Comparison of ENCODE assay signal across 34 cellular contexts in the genomic region with DNA sequence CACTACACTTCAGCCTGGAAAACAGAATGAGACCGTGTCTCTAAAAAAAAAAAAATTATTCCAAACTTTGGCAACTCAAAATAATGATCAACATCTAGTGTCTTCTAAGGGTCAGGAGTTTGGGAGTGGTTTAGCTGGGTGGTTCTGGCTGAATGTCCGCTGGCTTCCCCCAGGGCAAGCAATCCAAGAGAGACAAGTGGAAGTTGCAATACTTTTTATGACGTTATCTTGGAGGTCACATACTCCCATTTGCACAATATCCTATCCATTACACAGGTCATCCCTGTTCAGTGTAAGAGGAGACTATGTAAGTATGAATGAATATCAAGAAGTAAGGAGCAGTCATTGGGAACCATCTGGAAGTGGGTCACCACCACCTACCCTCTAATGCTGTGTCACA. TPM values are rescaled to one million over a fixed set of nuclear protein-coding genes. Genes with fewer than 3 reads are reported as not detected.
"Had no signal": no experiment of that assay in that cellular context is flagged by ENCODE, and none has a peak within 500 bp of the region (broad histone marks: within the 10 kb centered on the region; RNA-seq: fewer than 3 reads in every experiment).

No MANE protein-coding gene starts in this region.

- H3K36me3 ChIP-seq: ascending aorta, cardiac muscle cell, WERI-Rb-1 had no signal

- H3K9me3 ChIP-seq: ascending aorta had no signal

- ATAC-seq: activated CD4-positive, alpha-beta T cell treated with anti-CD3 and anti-CD28 coated beads for 36 hours; activated CD4-positive, CD25-positive, alpha-beta regulatory T cell treated with anti-CD3 and anti-CD28 coated beads, Interleukin-2, amount 50 U/mL, for 24 hours; activated CD8-positive, alpha-beta memory T cell treated with anti-CD3 and anti-CD28 coated beads, Interleukin-2, amount 10 ng/mL, durations not matched to agents 7 days and 5 days; activated CD8-positive, alpha-beta T cell treated with anti-CD3 and anti-CD28 coated beads, Interleukin-2, amount 10 ng/mL, durations not matched to agents 7 days and 5 days; activated naive CD8-positive, alpha-beta T cell treated with anti-CD3 and anti-CD28 coated beads, Interleukin-2, amount 50 U/mL, for 24 hours; WTC11 had no signal

- H3K27me3 ChIP-seq: ascending aorta had no signal

- H3K4me1 ChIP-seq: ascending aorta had no signal

- H3K4me3 ChIP-seq: ascending aorta, cardiac muscle cell had no signal

- DNase-seq: activated CD4-positive, alpha-beta memory T cell treated with anti-CD3 and anti-CD28 coated beads, Interleukin-2, amount 10 ng/mL, durations not matched to agents 7 days and 5 days; activated CD4-positive, alpha-beta T cell treated with anti-CD3 and anti-CD28 coated beads for 1 hour; activated CD4-positive, alpha-beta T cell treated with anti-CD3 and anti-CD28 coated beads for 36 hours; activated CD4-positive, alpha-beta T cell treated with anti-CD3 and anti-CD28 coated beads for 48 hours; activated CD4-positive, alpha-beta T cell treated with anti-CD3 and anti-CD28 coated beads, Interleukin-2, amount 10 ng/mL, durations not matched to agents 7 days and 5 days; activated CD4-positive, alpha-beta T cell treated with anti-CD3 and anti-CD28 coated beads, Interleukin-2, amount 50 U/mL, for 48 hours; activated CD4-positive, CD25-positive, alpha-beta regulatory T cell; activated CD8-positive, alpha-beta memory T cell treated with anti-CD3 and anti-CD28 coated beads for 24 hours; activated CD8-positive, alpha-beta memory T cell treated with anti-CD3 and anti-CD28 coated beads, Interleukin-2, amount 10 ng/mL, durations not matched to agents 7 days and 5 days; activated CD8-positive, alpha-beta memory T cell treated with anti-CD3 and anti-CD28 coated beads, Interleukin-2, amount 50 U/mL, for 48 hours; activated CD8-positive, alpha-beta T cell treated with anti-CD3 and anti-CD28 coated beads, Interleukin-2, amount 10 ng/mL, durations not matched to agents 7 days and 5 days; activated effector memory CD4-positive, alpha-beta T cell treated with Interleukin-2 at 50 U/mL for 16 hours; activated gamma-delta T cell; activated naive CD4-positive, alpha-beta T cell treated with anti-CD3 and anti-CD28 coated beads, Interleukin-2, amount 10 ng/mL, durations not matched to agents 7 days and 5 days; activated naive CD4-positive, alpha-beta T cell treated with Interleukin-2 at 50 U/mL for 16 hours; activated naive CD8-positive, alpha-beta T cell treated with anti-CD3 and anti-CD28 coated beads, Interleukin-2, amount 10 ng/mL, durations not matched to agents 7 days and 5 days; activated naive CD8-positive, alpha-beta T cell treated with anti-CD3 and anti-CD28 coated beads, Interleukin-2, amount 50 U/mL, for 24 hours; activated T-cell treated with anti-CD3 and anti-CD28 coated beads, Interleukin-2, amount 50 U/mL, for 24 hours; activated T-cell treated with anti-CD3 and anti-CD28 coated beads, Interleukin-2, amount 50 U/mL, for 48 hours; amygdala; anterior cingulate cortex; caudate nucleus; cerebellar nuclear complex; T-helper 1 cell; T-helper 2 cell; T-helper 9 cell; WERI-Rb-1 had no signal

- H3K27ac ChIP-seq: ascending aorta, cardiac muscle cell, WERI-Rb-1 had no signal

RNA-seq across cellular contexts. Expression of a gene that starts 15.2 kb away (rescaled TPM):
- total RNA-seq: activated CD4-positive, alpha-beta memory T cell treated with anti-CD3 and anti-CD28 coated beads, Interleukin-2, amount 10 ng/mL, durations not matched to agents 7 days and 5 days; activated CD4-positive, alpha-beta T cell treated with anti-CD3 and anti-CD28 coated beads for 36 hours; activated CD4-positive, alpha-beta T cell treated with anti-CD3 and anti-CD28 coated beads, Interleukin-2, amount 10 ng/mL, durations not matched to agents 7 days and 5 days; activated CD8-positive, alpha-beta memory T cell treated with anti-CD3 and anti-CD28 coated beads, Interleukin-2, amount 10 ng/mL, durations not matched to agents 7 days and 5 days; activated CD8-positive, alpha-beta T cell treated with anti-CD3 and anti-CD28 coated beads, Interleukin-2, amount 10 ng/mL, durations not matched to agents 7 days and 5 days; activated naive CD8-positive, alpha-beta T cell treated with anti-CD3 and anti-CD28 coated beads, Interleukin-2, amount 10 ng/mL, durations not matched to agents 7 days and 5 days; activated T-helper 2 cell treated with anti-CD3 and anti-CD28 coated beads, Interferon-gamma antibody, Interleukin-2, Interleukin-4, amounts not matched to agents 10 μg/mL and 5 μg/mL and 100 μg/mL, durations not matched to agents 14 hours and 24 hours and 36 hours; ascending aorta; bronchial epithelial cell; cardiac muscle cell; chondrocyte; WTC11 had no signal
